In the genomic region with DNA sequence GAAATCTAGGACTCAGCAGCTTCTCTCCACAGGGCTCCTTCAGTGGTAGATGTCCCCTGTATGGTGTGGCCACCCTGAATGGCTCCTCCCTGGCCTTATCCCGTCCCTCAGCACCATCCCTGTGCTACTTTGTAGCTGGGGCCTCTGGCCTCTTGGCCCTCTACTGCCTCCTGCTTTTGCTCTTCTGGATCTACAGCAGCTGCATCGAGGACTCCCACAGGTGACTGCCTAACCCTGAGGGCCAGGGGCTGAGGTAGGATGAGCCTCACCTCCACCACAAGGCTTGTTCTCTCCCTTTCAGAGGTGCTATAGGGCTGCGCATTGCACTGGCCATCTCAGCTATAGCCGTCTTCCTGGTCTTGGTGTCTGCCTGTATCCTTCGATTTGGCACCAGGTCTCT, we compare ENCODE assay signal across 1 cellular context.
TF ChIP-seq lines count a peak whose summit lies in the region.

No MANE protein-coding gene starts in this region.

TF ChIP-seq in GM12878, 131 proteins besides CTCF, POLR2A, EP300 and RAD21:
- no peak for TF ChIP-seq CHD4 (IDR thresholded peaks at IDR 0.05)
- no peak for TF ChIP-seq LARP7 (IDR thresholded peaks at IDR 0.05)
- no peak for TF ChIP-seq ZSCAN29 (IDR thresholded peaks at IDR 0.05)
- TF ChIP-seq, protein P1, sequence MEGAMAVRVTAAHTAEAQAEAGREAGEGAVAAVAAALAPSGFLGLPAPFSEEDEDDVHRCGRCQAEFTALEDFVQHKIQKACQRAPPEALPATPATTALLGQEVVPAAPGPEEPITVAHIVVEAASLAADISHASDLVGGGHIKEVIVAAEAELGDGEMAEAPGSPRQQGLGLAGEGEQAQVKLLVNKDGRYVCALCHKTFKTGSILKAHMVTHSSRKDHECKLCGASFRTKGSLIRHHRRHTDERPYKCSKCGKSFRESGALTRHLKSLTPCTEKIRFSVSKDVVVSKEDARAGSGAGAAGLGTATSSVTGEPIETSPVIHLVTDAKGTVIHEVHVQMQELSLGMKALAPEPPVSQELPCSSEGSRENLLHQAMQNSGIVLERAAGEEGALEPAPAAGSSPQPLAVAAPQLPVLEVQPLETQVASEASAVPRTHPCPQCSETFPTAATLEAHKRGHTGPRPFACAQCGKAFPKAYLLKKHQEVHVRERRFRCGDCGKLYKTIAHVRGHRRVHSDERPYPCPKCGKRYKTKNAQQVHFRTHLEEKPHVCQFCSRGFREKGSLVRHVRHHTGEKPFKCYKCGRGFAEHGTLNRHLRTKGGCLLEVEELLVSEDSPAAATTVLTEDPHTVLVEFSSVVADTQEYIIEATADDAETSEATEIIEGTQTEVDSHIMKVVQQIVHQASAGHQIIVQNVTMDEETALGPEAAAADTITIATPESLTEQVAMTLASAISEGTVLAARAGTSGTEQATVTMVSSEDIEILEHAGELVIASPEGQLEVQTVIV (IDR thresholded peaks at IDR 0.05; ENCODE audit: borderline replicate concordance, partially characterized antibody), result no peak
- TF ChIP-seq TARDBP (IDR thresholded peaks at IDR 0.05; ENCODE audit: borderline replicate concordance), result no peak
- TF ChIP-seq HDGF (IDR thresholded peaks at IDR 0.05), result no peak
- no peak for TF ChIP-seq YBX1 (IDR thresholded peaks at IDR 0.05)
